In the genomic region with DNA sequence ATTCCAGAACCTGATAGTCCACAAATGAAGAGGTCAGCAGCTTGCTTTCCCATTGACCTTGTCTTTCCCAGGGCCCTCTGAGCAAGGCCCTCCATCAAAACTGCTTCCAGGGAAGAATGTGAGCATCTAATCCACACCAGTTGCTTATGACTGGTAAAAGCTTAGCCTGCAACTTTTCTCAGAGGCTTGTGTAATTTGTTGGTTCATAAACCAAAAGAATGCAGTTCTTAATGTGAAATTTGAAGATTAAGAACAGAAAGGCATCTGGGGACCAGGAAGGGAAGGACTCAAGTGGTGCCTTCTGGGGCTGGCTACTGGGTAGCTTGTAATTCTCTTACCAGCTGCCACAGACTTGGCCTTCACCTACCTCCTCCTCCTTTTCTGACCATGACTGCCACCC, we compare ENCODE assay signal across 24 cellular contexts.
"Had no signal": no experiment of that assay in that cellular context is flagged by ENCODE, and none has a peak within 500 bp of the region (broad histone marks: within the 10 kb centered on the region; RNA-seq: fewer than 3 reads in every experiment).

No MANE protein-coding gene starts in this region.

- H3K4me3 ChIP-seq: adrenal gland, ascending aorta, breast epithelium, cardiac muscle cell, coronary artery, dorsolateral prefrontal cortex, esophagus muscularis mucosa had no signal

- DNase-seq: activated CD4-positive, alpha-beta memory T cell treated with anti-CD3 and anti-CD28 coated beads for 36 hours; activated CD4-positive, alpha-beta T cell treated with anti-CD3 and anti-CD28 coated beads for 36 hours; activated CD4-positive, alpha-beta T cell treated with anti-CD3 and anti-CD28 coated beads, Interleukin-2, amount 10 ng/mL, durations not matched to agents 24 days and 14 days; activated CD4-positive, CD25-positive, alpha-beta regulatory T cell; activated CD4-positive, CD25-positive, alpha-beta regulatory T cell treated with anti-CD3 and anti-CD28 coated beads, Interleukin-2, amount 50 U/mL, for 72 hours; activated CD8-positive, alpha-beta memory T cell treated with anti-CD3 and anti-CD28 coated beads, Interleukin-2, amount 10 ng/mL, durations not matched to agents 7 days and 5 days; activated CD8-positive, alpha-beta memory T cell treated with anti-CD3 and anti-CD28 coated beads, Interleukin-2, amount 50 U/mL, for 4 hours; activated CD8-positive, alpha-beta T cell treated with anti-CD3 and anti-CD28 coated beads, Interleukin-2, amount 10 ng/mL, durations not matched to agents 7 days and 5 days; activated effector memory CD4-positive, alpha-beta T cell treated with anti-CD3 and anti-CD28 coated beads, Interleukin-2, amount 50 U/mL, for 16 hours; activated naive CD4-positive, alpha-beta T cell treated with anti-CD3 and anti-CD28 coated beads, Interleukin-2, amount 10 ng/mL, durations not matched to agents 7 days and 5 days; activated T-cell treated with anti-CD3 and anti-CD28 coated beads, Interleukin-2, amount 50 U/mL, for 1 hour; activated T-cell treated with anti-CD3 and anti-CD28 coated beads, Interleukin-2, amount 50 U/mL, for 48 hours; adrenal gland; dorsolateral prefrontal cortex; effector memory CD4-positive, alpha-beta T cell; erythroblast; foreskin fibroblast; head of caudate nucleus; T-helper 2 cell had no signal

- H3K27me3 ChIP-seq: adrenal gland, ascending aorta, breast epithelium, cardiac muscle cell, dorsolateral prefrontal cortex, esophagus muscularis mucosa had no signal

- H3K4me1 ChIP-seq: adrenal gland, ascending aorta, breast epithelium, esophagus muscularis mucosa had no signal

- H3K27ac ChIP-seq: adrenal gland, ascending aorta, breast epithelium, cardiac muscle cell, coronary artery, dorsolateral prefrontal cortex, esophagus muscularis mucosa had no signal

- H3K36me3 ChIP-seq: adrenal gland, ascending aorta, breast epithelium, cardiac muscle cell had no signal

- H3K9me3 ChIP-seq: adrenal gland, ascending aorta, breast epithelium, esophagus muscularis mucosa had no signal

- ATAC-seq: activated CD4-positive, alpha-beta T cell treated with anti-CD3 and anti-CD28 coated beads for 36 hours; activated CD8-positive, alpha-beta memory T cell treated with anti-CD3 and anti-CD28 coated beads, Interleukin-2, amount 10 ng/mL, durations not matched to agents 7 days and 5 days; activated CD8-positive, alpha-beta T cell treated with anti-CD3 and anti-CD28 coated beads, Interleukin-2, amount 10 ng/mL, durations not matched to agents 7 days and 5 days had no signal
